ENCODE assay signal across 10 cellular contexts in the genomic region with DNA sequence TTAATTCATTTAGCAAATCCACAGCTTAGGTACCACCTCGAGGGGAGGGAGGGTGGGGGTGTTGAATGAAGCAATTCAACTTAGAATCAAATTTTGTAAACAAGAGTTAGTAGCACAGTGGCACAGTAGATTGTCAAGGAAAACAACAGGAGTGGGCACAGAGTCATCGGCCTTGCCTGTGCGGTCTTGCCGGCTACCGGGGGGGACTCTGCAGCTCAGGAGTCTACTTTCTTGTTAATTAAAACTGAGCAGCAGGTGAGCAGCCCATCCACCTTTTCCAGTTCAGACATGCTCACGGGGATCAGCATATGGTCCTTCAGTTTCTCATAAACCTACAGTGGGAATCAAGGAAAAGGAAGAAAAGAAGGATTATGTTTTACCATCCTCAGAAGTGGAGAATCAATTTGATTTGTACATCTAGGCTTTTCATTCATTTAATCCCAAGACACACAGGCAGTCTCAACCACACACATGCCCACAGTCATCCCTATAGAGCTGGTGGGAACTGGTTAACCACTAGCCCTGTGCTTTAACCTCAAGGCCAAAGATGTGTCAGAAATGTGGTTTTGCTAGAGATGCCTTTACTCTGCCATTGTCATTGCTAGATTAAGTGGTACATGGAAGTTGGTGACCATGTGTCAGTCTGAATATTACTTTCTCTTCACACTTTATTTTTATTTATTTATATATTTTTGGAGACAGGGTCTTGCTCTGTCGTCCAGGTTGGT. TPM values are rescaled to one million over a fixed set of nuclear protein-coding genes. Genes with fewer than 3 reads are reported as not detected.
DNase-seq lines count a peak whose midpoint lies in the region; ATAC-seq and TF ChIP-seq lines count a peak whose summit lies in the region.
"Had no signal": no experiment of that assay in that cellular context is flagged by ENCODE, and none has a peak within 500 bp of the region (broad histone marks: within the 10 kb centered on the region; RNA-seq: fewer than 3 reads in every experiment).

No MANE protein-coding gene starts in this region.

- peaks cover 32% of the 10 kb centered on the region for H3K4me1 Mint-ChIP-seq in Caco-2 (ENCODE audit: low read depth, unreplicated experiment)

- H3K27ac ChIP-seq in epithelial cell of prostate (peak overlapping the region; percentile 75), left lung (no peak overlapping the region)
- H3K27ac ChIP-seq: body of pancreas had no signal

- TF ChIP-seq POLR2A in NB4 (IDR thresholded peaks at IDR 0.05; ENCODE audit: extremely low read depth, insufficient read length) = no peak

- H3K4me3 Mint-ChIP-seq in Caco-2 (ENCODE audit: unreplicated experiment) = no peak overlapping the region

- POLR2A ChIA-PET in Caco-2 (lab: Charles Lee) = interaction anchor here (0.6 kb wide), 3 partner anchors 255 to 1245 kb away, joined by 4 to 7 read pairs (median 6); no protein-coding TSS in a partner anchor

- H3K27me3 ChIP-seq in Caco-2 (replicated peaks; ENCODE audit: control insufficient read depth, insufficient read depth, low read length) = no peaks in the 10 kb centered on the region
- no peaks in the 10 kb centered on the region for H3K27me3 ChIP-seq in left lung
- H3K27me3 ChIP-seq: body of pancreas had no signal

- no peaks in the 10 kb centered on the region for H3K9me3 Mint-ChIP-seq in Caco-2 (ENCODE audit: unreplicated experiment)

- CTCF ChIA-PET in Caco-2 (lab: Charles Lee) = interaction anchor here (1.0 kb wide), 1 partner anchor 13 kb away, joined by 3 read pairs; no protein-coding TSS in a partner anchor

- no TSS peak for BruUV-seq in Caco-2 (replicated peaks; lab: Mats Ljungman, UMichigan)

- H3K27me3 Mint-ChIP-seq in Caco-2 (ENCODE audit: insufficient read depth, unreplicated experiment) = no peaks in the 10 kb centered on the region

- TF ChIP-seq CTCF in Caco-2 (IDR thresholded peaks at IDR 0.05; ENCODE audit: insufficient read depth in 1 of 2, low read depth in 1 of 2, low read length in 1 of 2, severe bottlenecking in 1 of 2, unreplicated experiment in 1 of 2) (no peak), NB4 (IDR thresholded peaks at IDR 0.05; ENCODE audit: low read depth, low read length) (no peak), left lung (IDR thresholded peaks at IDR 0.05) (no peak)

- H3K27ac Mint-ChIP-seq in Caco-2 (ENCODE audit: unreplicated experiment) = peak overlapping the region; percentile 86

- H3K9me3 ChIP-seq in Caco-2 = no peaks in the 10 kb centered on the region
- H3K9me3 ChIP-seq in left lung = no peaks in the 10 kb centered on the region
- H3K9me3 ChIP-seq: body of pancreas had no signal

- peaks cover 10% of the 10 kb centered on the region for H3K36me3 Mint-ChIP-seq in Caco-2 (ENCODE audit: insufficient read depth, unreplicated experiment)

- intact Hi-C loops in Caco-2 (cut with micrococcal nuclease; ENCODE audit: unreplicated experiment) (no loop called here), left lung (cut with DNase I) (no loop called here)

- H3K4me3 ChIP-seq in Caco-2 (ENCODE audit: low read depth, low read length) (no peak overlapping the region), NB4 (ENCODE audit: low read depth, low read length) (no peak overlapping the region), left lung (no peak overlapping the region)
- H3K4me3 ChIP-seq: body of pancreas had no signal

- DNase-seq in Caco-2 = no peak
- DNase-seq in NB4 (ENCODE audit: low read depth) = peak; percentile 63
- no peak for DNase-seq in epithelial cell of prostate (ENCODE audit: low read depth, low spot score)
- no peak for DNase-seq in HUDEP-2 (lab: John Stamatoyannopoulos, UW; ENCODE audit: unreplicated experiment in 76 of 76)
- no peak for DNase-seq in left lung
- DNase-seq in germinal center (ENCODE audit: low spot score) = no peak
- DNase-seq: body of pancreas, DMS53 had no signal

- ATAC-seq in GM21576 (IDR thresholded peaks at IDR 0.05; ENCODE audit: unreplicated experiment) = peak; percentile 55
- ATAC-seq in GM21367 (IDR thresholded peaks at IDR 0.05; ENCODE audit: unreplicated experiment) = no peak
- no peak for ATAC-seq in left lung
- ATAC-seq: body of pancreas had no signal

- no peaks in the 10 kb centered on the region for H3K36me3 ChIP-seq in Caco-2 (ENCODE audit: control insufficient read depth, insufficient read depth, low read length)
- no peaks in the 10 kb centered on the region for H3K36me3 ChIP-seq in left lung

- peaks cover 31% of the 10 kb centered on the region for H3K4me1 ChIP-seq in Caco-2
- peaks cover 5 to 7% of the 10 kb centered on the region in 2 donors for H3K4me1 ChIP-seq in left lung

RNA-seq across cellular contexts. Expression of gene BCL10, which starts 45.0 kb away (rescaled TPM):
- total RNA-seq in Caco-2 (2022) (18.1 and 18.6 TPM in 2 replicates), left lung (10 to 100 TPM; 25.0 to 31.6 TPM)
